11 cellular contexts compared by ENCODE assay signal in the genomic region with DNA sequence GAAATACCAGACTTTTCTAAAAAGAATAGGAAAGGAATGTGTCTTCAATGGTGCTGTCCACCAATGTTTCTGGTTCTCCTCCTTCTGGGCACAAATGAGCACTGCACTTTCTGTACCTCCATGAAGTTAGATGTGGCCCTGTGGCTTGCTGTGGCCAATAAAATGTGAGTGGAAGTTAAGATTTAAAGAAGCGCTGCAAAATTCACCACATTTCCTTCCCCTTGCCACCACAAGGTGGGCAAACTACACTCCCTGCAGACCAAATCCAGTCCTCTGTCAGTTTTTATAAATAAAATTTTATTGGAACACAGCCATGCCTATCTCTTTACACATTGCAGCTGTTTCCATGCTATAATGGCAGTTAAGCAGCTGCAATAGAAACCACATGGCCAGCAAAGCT.
DNase-seq lines count a peak whose midpoint lies in the region; ATAC-seq and TF ChIP-seq lines count a peak whose summit lies in the region.
"Had no signal": no experiment of that assay in that cellular context is flagged by ENCODE, and none has a peak within 500 bp of the region (broad histone marks: within the 10 kb centered on the region; RNA-seq: fewer than 3 reads in every experiment).

No MANE protein-coding gene starts in this region.

- no peak for ATAC-seq in HG02763 (IDR thresholded peaks at IDR 0.05; ENCODE audit: unreplicated experiment)
- no peak for ATAC-seq in activated T-cell treated with anti-CD3 and anti-CD28 coated beads, Interleukin-2, amount 50 U/mL, for 72 hours (replicated peaks in 1 of 2)
- no peak for ATAC-seq in GM21390 (IDR thresholded peaks at IDR 0.05; ENCODE audit: unreplicated experiment)

- no peak overlapping the region for H3K4me3 Mint-ChIP-seq in activated T-cell treated with anti-CD3 and anti-CD28 coated beads, Interleukin-2, amount 50 U/mL, for 72 hours

- H3K27ac ChIP-seq in KMS-11 (no peak overlapping the region), right atrium auricular region (no peak overlapping the region)

- H3K4me1 ChIP-seq in KMS-11 (ENCODE audit: low read depth, poor library complexity, severe bottlenecking) (peaks cover 7% of the 10 kb centered on the region), right atrium auricular region (no peaks in the 10 kb centered on the region)

- H3K27ac Mint-ChIP-seq in activated T-cell treated with anti-CD3 and anti-CD28 coated beads, Interleukin-2, amount 50 U/mL, for 72 hours = no peak overlapping the region

- DNase-seq in GM10248 (ENCODE audit: extremely low spot score) = no peak
- DNase-seq in myocyte (ENCODE audit: low read depth) = peak; percentile 83
- no peak for DNase-seq in activated T-cell treated with anti-CD3 and anti-CD28 coated beads, Interleukin-2, amount 50 U/mL, for 72 hours
- no peak for DNase-seq in right atrium auricular region (ENCODE audit: low spot score)
- DNase-seq: activated effector memory CD4-positive, alpha-beta T cell treated with Interleukin-2 at 50 U/mL for 16 hours; kidney; NCI-H446 had no signal

- no peaks in the 10 kb centered on the region for H4K20me1 ChIP-seq in KMS-11 (ENCODE audit: insufficient read depth)

- H3K36me3 ChIP-seq in KMS-11 (ENCODE audit: insufficient read depth) = no peaks in the 10 kb centered on the region
- no peaks in the 10 kb centered on the region for H3K36me3 ChIP-seq in right atrium auricular region

- POLR2A ChIA-PET in GM10248 (lab: Yijun Ruan, JAX) = no interaction called here

- no peaks in the 10 kb centered on the region for H3K9me3 ChIP-seq in right atrium auricular region

- TF ChIP-seq CTCF in GM10248 (IDR thresholded peaks at IDR 0.05; ENCODE audit: control extremely low read depth, extremely low read depth, low read depth, missing control alignments) (peak; percentile 11), KMS-11 (conservative IDR thresholded peaks at IDR 0.05; ENCODE audit: low read depth, low read length) (peak; percentile 49), WI38 (IDR thresholded peaks at IDR 0.05; ENCODE audit: low read depth, low read length) (0 out of 2 replicates have a peak, but pooled peaks have one; percentile 4), right atrium auricular region (IDR thresholded peaks at IDR 0.05) (no peak)

- H3K9ac ChIP-seq in KMS-11 = no peak overlapping the region

- H3K36me3 Mint-ChIP-seq in activated T-cell treated with anti-CD3 and anti-CD28 coated beads, Interleukin-2, amount 50 U/mL, for 72 hours (ENCODE audit: insufficient read depth in 2 of 2) = no peaks in the 10 kb centered on the region

- H2AFZ ChIP-seq in KMS-11 (ENCODE audit: low read depth) = no peak overlapping the region

- H3K4me3 ChIP-seq in KMS-11 (IDR thresholded peaks at IDR 0.05; ENCODE audit: insufficient read depth, low read depth, low read length) (no peak overlapping the region), WI38 (ENCODE audit: low read depth, low read length) (no peak overlapping the region), right atrium auricular region (no peak overlapping the region)

- H3K27me3 ChIP-seq in KMS-11 (ENCODE audit: insufficient read depth, low read depth) (no peaks in the 10 kb centered on the region), right atrium auricular region (no peaks in the 10 kb centered on the region)

- H3K4me1 Mint-ChIP-seq in activated T-cell treated with anti-CD3 and anti-CD28 coated beads, Interleukin-2, amount 50 U/mL, for 72 hours (ENCODE audit: low read depth) = peaks cover 8% of the 10 kb centered on the region

- CTCF ChIA-PET in GM10248 (lab: Yijun Ruan, JAX) = interaction anchor here (2.3 kb wide), 1 partner anchor 22 kb away, joined by 7 read pairs; no protein-coding TSS in a partner anchor

- H3K4me2 ChIP-seq in KMS-11 = no peak overlapping the region

- no peaks in the 10 kb centered on the region for H3K79me2 ChIP-seq in KMS-11 (ENCODE audit: insufficient read depth, low read depth)

- no peaks in the 10 kb centered on the region for H3K9me3 Mint-ChIP-seq in activated T-cell treated with anti-CD3 and anti-CD28 coated beads, Interleukin-2, amount 50 U/mL, for 72 hours

- peaks cover 41% of the 10 kb centered on the region for H3K27me3 Mint-ChIP-seq in activated T-cell treated with anti-CD3 and anti-CD28 coated beads, Interleukin-2, amount 50 U/mL, for 72 hours (ENCODE audit: low read depth)

Comparison
In these comparisons a context has a peak if more than half of its experiments do, and no peak if none do; other contexts are left out.
1. CTCF ChIP-seq: peak in GM10248 (single experiment), KMS-11 (single experiment) and WI38 (single experiment); none in right atrium auricular region (0 of 2).